Comparison of ENCODE assay signal across 8 cellular contexts in the genomic region with DNA sequence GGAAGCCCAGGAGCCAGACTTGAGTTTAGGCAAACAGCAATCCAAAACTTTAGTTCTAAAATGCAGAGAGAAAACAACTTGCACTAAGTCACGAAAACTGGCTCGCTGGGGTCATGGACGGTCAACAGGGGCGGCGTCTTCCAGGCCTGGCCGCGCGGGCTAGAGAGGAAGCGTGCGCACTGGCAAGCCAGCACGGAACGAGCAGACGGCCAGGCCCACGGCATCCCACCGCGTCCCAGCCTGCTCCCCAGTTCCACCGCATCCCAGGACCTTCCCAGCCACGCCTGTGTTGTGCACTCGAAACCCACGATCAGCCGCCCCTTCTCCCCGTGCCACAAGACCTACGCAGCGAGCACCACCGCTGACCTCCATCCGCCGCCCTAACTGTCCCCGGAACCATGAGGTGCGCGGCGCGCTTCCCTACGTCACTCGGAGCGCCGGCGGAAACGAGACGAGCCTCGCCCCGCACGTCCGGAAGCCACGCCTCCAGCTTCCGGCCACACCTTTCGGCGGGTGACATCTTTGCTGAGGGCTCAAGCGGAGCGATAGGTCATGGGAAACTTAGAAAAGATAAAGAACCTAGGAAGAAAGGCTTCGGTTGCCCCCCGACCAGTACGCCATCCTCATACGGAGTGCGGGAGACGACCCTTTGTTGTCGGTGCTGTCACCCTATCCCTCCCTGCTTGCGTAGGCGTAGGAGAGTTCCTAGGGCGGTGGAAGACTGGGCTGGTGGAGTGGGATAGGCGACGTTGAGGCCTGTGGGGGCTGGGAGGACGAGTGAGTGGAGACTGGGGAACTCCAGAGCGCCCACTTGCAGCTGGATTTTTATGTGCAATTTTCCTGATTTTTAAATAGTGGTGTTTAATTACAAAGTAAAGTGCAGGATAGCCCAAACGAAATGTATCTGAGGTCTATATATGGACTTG. TPM values are rescaled to one million over a fixed set of nuclear protein-coding genes. Genes with fewer than 3 reads are reported as not detected.
DNase-seq lines count a peak whose midpoint lies in the region; ATAC-seq, FAIRE-seq and TF ChIP-seq lines count a peak whose summit lies in the region.

Gene TBRG4, minus strand, starts transcription at position 400 of the 926 bp plus-strand sequence. CDS start 2,460 bp downstream, outside the sequence.

- TF ChIP-seq CTCF in GM12874 (IDR thresholded peaks at IDR 0.05; ENCODE audit: insufficient read depth, low read depth, low read length), result 0 out of 2 replicates have a peak, but pooled peaks have one; percentile 27
- TF ChIP-seq CTCF in pancreas (IDR thresholded peaks at IDR 0.05), result no peak
- peak; percentile 17 to 24 for TF ChIP-seq CTCF in tibial artery (IDR thresholded peaks at IDR 0.05)

- H3K9me3 ChIP-seq in pancreas (no peaks in the 10 kb centered on the region), tibial artery (no peaks in the 10 kb centered on the region)

- peak within 1 kb of the TSS; percentile 95 for H3K4me3 Mint-ChIP-seq in activated naive CD8-positive, alpha-beta T cell treated with anti-CD3 and anti-CD28 coated beads, Interleukin-2, amount 50 U/mL, for 24 hours

- peaks cover 47% of the 10 kb centered on the region for H3K36me3 Mint-ChIP-seq in activated naive CD8-positive, alpha-beta T cell treated with anti-CD3 and anti-CD28 coated beads, Interleukin-2, amount 50 U/mL, for 24 hours (ENCODE audit: low read depth)

- H3K9me3 Mint-ChIP-seq in activated naive CD8-positive, alpha-beta T cell treated with anti-CD3 and anti-CD28 coated beads, Interleukin-2, amount 50 U/mL, for 24 hours, result no peaks in the 10 kb centered on the region

- no peaks in the 10 kb centered on the region for H3K27me3 ChIP-seq in pancreas
- no peaks in the 10 kb centered on the region for H3K27me3 ChIP-seq in tibial artery

- peak within 1 kb of the TSS; percentile 99 for H3K27ac Mint-ChIP-seq in activated naive CD8-positive, alpha-beta T cell treated with anti-CD3 and anti-CD28 coated beads, Interleukin-2, amount 50 U/mL, for 24 hours

- H3K4me3 ChIP-seq in pancreas (peak within 1 kb of the TSS; percentile 65 to 90 (median 76)), tibial artery (peak within 1 kb of the TSS; percentile 72 to 91)

- H3K4me1 ChIP-seq in pancreas, result peaks cover 0 to 15% (median 0%) of the 10 kb centered on the region in 3 donors
- H3K4me1 ChIP-seq in tibial artery, result peaks cover 5 to 39% (median 23%) of the 10 kb centered on the region in 4 donors

- no peak for FAIRE-seq in pancreas (lab: Jason Lieb, UNC)

- 0% methylated on average over 64 of the region's 64 CpGs for WGBS in pancreas, 2 donors

- H3K27ac ChIP-seq in pancreas (peak within 1 kb of the TSS; percentile 85 to 95 (median 91)), tibial artery (peak within 1 kb of the TSS; percentile 90 to 91)

- H3K4me1 Mint-ChIP-seq in activated naive CD8-positive, alpha-beta T cell treated with anti-CD3 and anti-CD28 coated beads, Interleukin-2, amount 50 U/mL, for 24 hours, result peaks cover 44% of the 10 kb centered on the region

- DNase-seq in NCI-H1417 (lab: John Stamatoyannopoulos, UW), result peak; percentile 94 to 99 (median 99)
- peak; percentile 90 to 94 for DNase-seq in SW 1271 (lab: John Stamatoyannopoulos, UW)
- DNase-seq in activated naive CD8-positive, alpha-beta T cell treated with anti-CD3 and anti-CD28 coated beads, Interleukin-2, amount 50 U/mL, for 24 hours, result peak; percentile 96
- peak; percentile 98 for DNase-seq in Right ventricle myocardium superior
- DNase-seq in pancreas, result peak; percentile 90 to 97 (median 94)
- DNase-seq in tibial artery, result peak; percentile 91 to 95

- H3K36me3 ChIP-seq in pancreas, result peaks cover 0 to 26% (median 18%) of the 10 kb centered on the region in 3 donors
- peaks cover 23 to 29% (median 26%) of the 10 kb centered on the region in 3 donors for H3K36me3 ChIP-seq in tibial artery

- intact Hi-C loops in Right ventricle myocardium superior (cut with DNase I), result no loop called here
- intact Hi-C loops in pancreas (cut with DNase I), result no loop called here
- intact Hi-C loops in tibial artery (cut with DNase I; ENCODE audit: low total_unique reads), result loop anchor here (10.0 kb wide), 1 partner anchor 507 kb away; the partner anchor contains the start of gene OGDH

- ATAC-seq in HG02763 (IDR thresholded peaks at IDR 0.05; ENCODE audit: unreplicated experiment), result peak; percentile 91
- ATAC-seq in activated naive CD8-positive, alpha-beta T cell treated with anti-CD3 and anti-CD28 coated beads, Interleukin-2, amount 50 U/mL, for 24 hours, result peak; percentile 94
- peak; percentile 100 for ATAC-seq in Right ventricle myocardium superior (ENCODE audit: poor library complexity)
- peak; percentile 98 to 100 (median 99) for ATAC-seq in pancreas

- H3K27me3 Mint-ChIP-seq in activated naive CD8-positive, alpha-beta T cell treated with anti-CD3 and anti-CD28 coated beads, Interleukin-2, amount 50 U/mL, for 24 hours, result peaks cover 2% of the 10 kb centered on the region

RNA-seq across cellular contexts. Expression of gene TBRG4, which starts in this region (rescaled TPM):
- total RNA-seq in Right ventricle myocardium superior (82.2 TPM), pancreas (10 to 100 TPM; 15.6 to 36.2 (median 24.3) TPM)
- 10 to 100 TPM; 38.7 to 39.8 TPM for polyA plus RNA-seq in pancreas

Comparison
In these comparisons a context has a peak if more than half of its experiments do, and no peak if none do; other contexts are left out.
1. Peak in every context shown above with its lines: DNase-seq, ATAC-seq, H3K4me3 ChIP-seq and H3K27ac ChIP-seq.
2. CTCF ChIP-seq: peak in GM12874 (single experiment) and tibial artery (2 of 2); none in pancreas (0 of 4).